Comparison of ENCODE assay signal across 8 cellular contexts in genomic region chr9:36136894-36137391, GRCh38. TPM values are rescaled to one million over a fixed set of nuclear protein-coding genes. Genes with fewer than 3 reads are reported as not detected.
A peak's percentile ranks its signal among the peaks of the same experiment; 100 is the strongest.
DNase-seq lines count a peak whose midpoint lies in the region; ATAC-seq and TF ChIP-seq lines count a peak whose summit lies in the region.

No MANE protein-coding gene starts in this region.

- H3K4me3 ChIP-seq in BE2C (ENCODE audit: low read depth, low read length) (peak overlapping the region; percentile 70), lower leg skin (ENCODE audit: low read depth, poor library complexity, severe bottlenecking) (peak overlapping the region; percentile 60), thymus (ENCODE audit: low read length) (peak overlapping the region; percentile 62)

- TF ChIP-seq CTCF in BE2C (IDR thresholded peaks at IDR 0.05; ENCODE audit: low read depth, low read length): no peak
- no peak for TF ChIP-seq CTCF in MCF 10A (IDR thresholded peaks at IDR 0.05; ENCODE audit: unreplicated experiment)
- TF ChIP-seq CTCF in lower leg skin (IDR thresholded peaks at IDR 0.05): no peak

- H3K27me3 Mint-ChIP-seq in IgD-negative memory B cell: no peaks in the 10 kb centered on the region
- peaks cover 28% of the 10 kb centered on the region for H3K27me3 Mint-ChIP-seq in MCF 10A (ENCODE audit: insufficient read depth, unreplicated experiment)

- peak overlapping the region; percentile 83 to 97 (median 94) for H3K4me3 Mint-ChIP-seq in IgD-negative memory B cell
- peak overlapping the region; percentile 78 for H3K4me3 Mint-ChIP-seq in MCF 10A (ENCODE audit: unreplicated experiment)

- H3K9me3 Mint-ChIP-seq in IgD-negative memory B cell (no peaks in the 10 kb centered on the region), MCF 10A (ENCODE audit: unreplicated experiment) (no peaks in the 10 kb centered on the region)

- intact Hi-C loops in MCF 10A (cut with micrococcal nuclease): no loop called here
- intact Hi-C loops in lower leg skin (cut with DNase I; ENCODE audit: low total_unique reads): no loop called here

- CTCF ChIA-PET in MCF 10A (lab: Yijun Ruan, JAX): interaction anchor here (0.7 to 1.0 kb wide), 2 partner anchors 11 to 30 kb away, joined by 3 to 4 read pairs; no protein-coding TSS in a partner anchor

- POLR2A ChIA-PET in MCF 10A (lab: Yijun Ruan, JAX): interaction anchor here (0.6 kb wide), 1 partner anchor 247 kb away, joined by 4 read pairs; no protein-coding TSS in a partner anchor

- H3K27ac Mint-ChIP-seq in IgD-negative memory B cell (peak overlapping the region; percentile 82 to 95 (median 85)), MCF 10A (ENCODE audit: low read depth, unreplicated experiment) (no peak overlapping the region)

- no TSS peak for BruUV-seq in MCF 10A (replicated peaks; lab: Mats Ljungman, UMichigan)

- 1 to 3% methylated on average over 12 to 14 of the region's 40 CpGs for WGBS in lower leg skin, 2 donors
- WGBS in thymus: 3% methylated on average over 40 of the region's 40 CpGs

- no peak for TF ChIP-seq POLR2A in lower leg skin (IDR thresholded peaks at IDR 0.05)

- H3K4me1 Mint-ChIP-seq in IgD-negative memory B cell: peaks cover 33 to 50% (median 45%) of the 10 kb centered on the region in 3 donors
- H3K4me1 Mint-ChIP-seq in MCF 10A (ENCODE audit: insufficient read depth, unreplicated experiment): peaks cover 7% of the 10 kb centered on the region

- H3K27ac ChIP-seq in thymus (ENCODE audit: low read depth): no peak overlapping the region

- peak; percentile 25 for DNase-seq in BE2C
- no peak for DNase-seq in MCF 10A (ENCODE audit: unreplicated experiment)
- peak in 1 of 2 donors; percentile 90 for DNase-seq in lower leg skin (ENCODE audit: low spot score in 2 of 2)
- no peak for DNase-seq in Ammon's horn (ENCODE audit: low spot score)
- no peak for DNase-seq in stimulated activated CD4-positive, alpha-beta T cell treated with anti-CD3 and anti-CD28 coated beads, Interleukin-2, amount 100 ng/mL, for 48 hours

- H3K27me3 ChIP-seq in BE2C (no peaks in the 10 kb centered on the region), thymus (ENCODE audit: control insufficient read depth, insufficient read depth) (no peaks in the 10 kb centered on the region)

- ATAC-seq in GM19452 (IDR thresholded peaks at IDR 0.05; ENCODE audit: unreplicated experiment): peak; percentile 27

- H3K36me3 Mint-ChIP-seq in IgD-negative memory B cell (no peaks in the 10 kb centered on the region), MCF 10A (ENCODE audit: insufficient read depth, unreplicated experiment) (no peaks in the 10 kb centered on the region)

- H3K36me3 ChIP-seq in BE2C (no peaks in the 10 kb centered on the region), thymus (ENCODE audit: control insufficient read depth, insufficient read depth) (no peaks in the 10 kb centered on the region)

- H3K4me1 ChIP-seq in BE2C: no peaks in the 10 kb centered on the region; the same call in 1 of the 2 replicates
- H3K4me1 ChIP-seq in thymus (ENCODE audit: control insufficient read depth, insufficient read depth, low read length): peaks cover 29% of the 10 kb centered on the region

- H3K9me3 ChIP-seq in BE2C (no peaks in the 10 kb centered on the region), thymus (ENCODE audit: control insufficient read depth) (no peaks in the 10 kb centered on the region)

RNA-seq across cellular contexts. Expression of gene GLIPR2, which starts 0.4 kb away (rescaled TPM):
- 15.8 TPM for polyA plus RNA-seq in BE2C (2012; ENCODE audit: insufficient read depth, insufficient read length, low read depth)
- polyA plus RNA-seq in IgD-negative memory B cell: 36.2 TPM
- total RNA-seq in MCF 10A (2022): 0.96 and 3.1 TPM in 2 replicates
- 10 to 100 TPM in 1 of 4 donors, 1 to 10 TPM in 3; 5.2 to 10.1 (median 6.5) TPM for total RNA-seq in lower leg skin
- polyA plus RNA-seq in thymus: 27.0 TPM

RNA-seq across cellular contexts. Expression of gene CCIN, which starts 32.2 kb away (rescaled TPM):
- polyA plus RNA-seq in BE2C (2012; ENCODE audit: insufficient read depth, insufficient read length, low read depth): not detected
- 0.64 TPM for polyA plus RNA-seq in IgD-negative memory B cell
- total RNA-seq in MCF 10A (2022): not detected in 2 replicates
- total RNA-seq in lower leg skin: not detected
- polyA plus RNA-seq in thymus: 0.05 TPM

RNA-seq across cellular contexts. Expression of gene CLTA, which starts 53.8 kb away (rescaled TPM):
- 209 TPM for polyA plus RNA-seq in BE2C (2012; ENCODE audit: insufficient read depth, insufficient read length, low read depth)
- 82.0 TPM for polyA plus RNA-seq in IgD-negative memory B cell
- 189 and 218 TPM in 2 replicates for total RNA-seq in MCF 10A (2022)
- 100 to 1,000 TPM; 162 to 240 (median 213) TPM for total RNA-seq in lower leg skin
- polyA plus RNA-seq in thymus: 131 TPM
